ENCODE assay signal across 31 cellular contexts in genomic region chr18:48111547-48111946, GRCh38.
"Had no signal": no experiment of that assay in that cellular context is flagged by ENCODE, and none has a peak within 500 bp of the region (broad histone marks: within the 10 kb centered on the region; RNA-seq: fewer than 3 reads in every experiment).

No MANE protein-coding gene starts in this region.

- H3K9me3 ChIP-seq: adrenal gland, body of pancreas, colonic mucosa, esophagus squamous epithelium, gastroesophageal sphincter had no signal

- H3K36me3 Mint-ChIP-seq: activated naive CD8-positive, alpha-beta T cell had no signal

- H3K4me3 Mint-ChIP-seq: activated B cell treated with CpG ODN at 0.5 μM for 24 hours; activated CD8-positive, alpha-beta T cell treated with anti-CD3 and anti-CD28 coated beads for 36 hours; activated naive CD8-positive, alpha-beta T cell; activated T-cell treated with anti-CD3 and anti-CD28 coated beads, Interleukin-2, amount 50 U/mL, for 4 hours; activated T-helper 17 cell treated with anti-CD3 and anti-CD28 coated beads, Interleukin-2, amount 50 U/mL, for 72 hours; T-helper 17 cell; T-helper 2 cell treated with Interferon-gamma antibody and Interleukin-4, amounts not matched to agents 5 μg/mL and 100 μg/mL, for 36 hours had no signal

- DNase-seq: activated B cell treated with CpG ODN at 0.5 μM for 24 hours; activated CD4-positive, alpha-beta T cell treated with anti-CD3 and anti-CD28 coated beads for 48 hours; activated CD4-positive, alpha-beta T cell treated with anti-CD3 and anti-CD28 coated beads, Interleukin-2, amount 50 U/mL, for 1 hour; activated CD4-positive, alpha-beta T cell treated with anti-CD3 and anti-CD28 coated beads, Interleukin-2, amount 50 U/mL, for 48 hours; activated CD8-positive, alpha-beta memory T cell treated with anti-CD3 and anti-CD28 coated beads for 24 hours; activated CD8-positive, alpha-beta T cell treated with anti-CD3 and anti-CD28 coated beads for 36 hours; activated effector memory CD4-positive, alpha-beta T cell treated with Interleukin-2 at 50 U/mL for 16 hours; activated gamma-delta T cell treated with Interleukin-2 at 50 U/mL for 16 hours; activated naive CD4-positive, alpha-beta T cell treated with anti-CD3 and anti-CD28 coated beads, Interleukin-2, amount 50 U/mL, for 16 hours; activated naive CD4-positive, alpha-beta T cell treated with Interleukin-2 at 50 U/mL for 16 hours; activated T-cell treated with anti-CD3 and anti-CD28 coated beads, Interleukin-2, amount 50 U/mL, for 4 hours; adrenal gland; amygdala; aorta; body of pancreas; central memory CD4-positive, alpha-beta T cell; cerebellar nuclear complex; colonic mucosa; effector CD8-positive, alpha-beta T cell; esophagus squamous epithelium; foreskin melanocyte; T-helper 1 cell; T-helper 17 cell; T1000; WERI-Rb-1 had no signal

- H3K4me3 ChIP-seq: adrenal gland, body of pancreas, colonic mucosa, esophagus squamous epithelium, gastroesophageal sphincter had no signal

- H3K4me1 Mint-ChIP-seq: activated B cell treated with CpG ODN at 0.5 μM for 24 hours; activated T-helper 17 cell treated with anti-CD3 and anti-CD28 coated beads, Interleukin-2, amount 50 U/mL, for 72 hours had no signal

- H3K27me3 ChIP-seq: adrenal gland, body of pancreas, colonic mucosa, esophagus squamous epithelium, gastroesophageal sphincter had no signal

- H3K27ac Mint-ChIP-seq: activated B cell treated with CpG ODN at 0.5 μM for 24 hours; activated CD8-positive, alpha-beta T cell treated with anti-CD3 and anti-CD28 coated beads for 36 hours; activated naive CD8-positive, alpha-beta T cell; activated T-helper 17 cell treated with anti-CD3 and anti-CD28 coated beads, Interleukin-2, amount 50 U/mL, for 72 hours; T-helper 17 cell; T-helper 2 cell treated with Interferon-gamma antibody and Interleukin-4, amounts not matched to agents 5 μg/mL and 100 μg/mL, for 36 hours had no signal

- H3K36me3 ChIP-seq: adrenal gland, colonic mucosa, gastroesophageal sphincter, WERI-Rb-1 had no signal

- H3K9me3 Mint-ChIP-seq: activated B cell treated with CpG ODN at 0.5 μM for 24 hours; activated CD8-positive, alpha-beta T cell treated with anti-CD3 and anti-CD28 coated beads for 36 hours; activated T-cell treated with anti-CD3 and anti-CD28 coated beads, Interleukin-2, amount 50 U/mL, for 4 hours; activated T-helper 17 cell treated with anti-CD3 and anti-CD28 coated beads, Interleukin-2, amount 50 U/mL, for 72 hours; T-helper 2 cell treated with Interferon-gamma antibody and Interleukin-4, amounts not matched to agents 5 μg/mL and 100 μg/mL, for 36 hours had no signal

- H3K27me3 Mint-ChIP-seq: activated CD8-positive, alpha-beta T cell treated with anti-CD3 and anti-CD28 coated beads for 36 hours had no signal

- H3K4me1 ChIP-seq: body of pancreas, colonic mucosa, gastroesophageal sphincter had no signal

- ATAC-seq: activated CD4-positive, CD25-positive, alpha-beta regulatory T cell treated with anti-CD3 and anti-CD28 coated beads, Interleukin-2, amount 50 U/mL, for 24 hours; activated CD8-positive, alpha-beta T cell treated with anti-CD3 and anti-CD28 coated beads for 36 hours; activated T-cell treated with anti-CD3 and anti-CD28 coated beads, Interleukin-2, amount 50 U/mL, for 4 hours; activated T-helper 17 cell treated with anti-CD3 and anti-CD28 coated beads, Interleukin-2, amount 50 U/mL, for 72 hours; body of pancreas; gastroesophageal sphincter; T-helper 17 cell had no signal

- H3K27ac ChIP-seq: adrenal gland, body of pancreas, colonic mucosa, epithelial cell of prostate, esophagus squamous epithelium, gastroesophageal sphincter, WERI-Rb-1 had no signal
